In the genomic region with DNA sequence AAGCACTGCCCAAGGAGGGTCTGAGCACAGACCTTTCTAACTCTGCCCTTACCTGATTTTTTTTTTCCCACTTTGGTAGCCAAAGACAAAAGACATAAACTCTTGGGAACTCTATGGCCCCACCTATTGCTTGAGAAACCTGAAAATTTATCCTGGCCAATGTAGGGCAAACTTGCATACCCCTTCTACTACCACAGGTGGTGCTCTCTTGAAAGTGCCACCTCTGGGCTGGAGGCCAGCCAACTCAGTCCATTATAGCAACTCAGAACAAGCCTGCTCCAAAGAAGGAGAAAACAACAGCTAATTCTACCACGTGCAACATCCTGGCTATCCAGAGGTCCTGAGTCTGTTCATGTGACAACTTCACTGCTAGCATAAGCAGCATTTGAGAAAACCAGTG, we compare ENCODE assay signal across 1 cellular context.
TF ChIP-seq lines count a peak whose summit lies in the region.

No MANE protein-coding gene starts in this region.

TF ChIP-seq in H1, 55 proteins besides CTCF, POLR2A, EP300 and RAD21:
- TF ChIP-seq, protein P1, sequence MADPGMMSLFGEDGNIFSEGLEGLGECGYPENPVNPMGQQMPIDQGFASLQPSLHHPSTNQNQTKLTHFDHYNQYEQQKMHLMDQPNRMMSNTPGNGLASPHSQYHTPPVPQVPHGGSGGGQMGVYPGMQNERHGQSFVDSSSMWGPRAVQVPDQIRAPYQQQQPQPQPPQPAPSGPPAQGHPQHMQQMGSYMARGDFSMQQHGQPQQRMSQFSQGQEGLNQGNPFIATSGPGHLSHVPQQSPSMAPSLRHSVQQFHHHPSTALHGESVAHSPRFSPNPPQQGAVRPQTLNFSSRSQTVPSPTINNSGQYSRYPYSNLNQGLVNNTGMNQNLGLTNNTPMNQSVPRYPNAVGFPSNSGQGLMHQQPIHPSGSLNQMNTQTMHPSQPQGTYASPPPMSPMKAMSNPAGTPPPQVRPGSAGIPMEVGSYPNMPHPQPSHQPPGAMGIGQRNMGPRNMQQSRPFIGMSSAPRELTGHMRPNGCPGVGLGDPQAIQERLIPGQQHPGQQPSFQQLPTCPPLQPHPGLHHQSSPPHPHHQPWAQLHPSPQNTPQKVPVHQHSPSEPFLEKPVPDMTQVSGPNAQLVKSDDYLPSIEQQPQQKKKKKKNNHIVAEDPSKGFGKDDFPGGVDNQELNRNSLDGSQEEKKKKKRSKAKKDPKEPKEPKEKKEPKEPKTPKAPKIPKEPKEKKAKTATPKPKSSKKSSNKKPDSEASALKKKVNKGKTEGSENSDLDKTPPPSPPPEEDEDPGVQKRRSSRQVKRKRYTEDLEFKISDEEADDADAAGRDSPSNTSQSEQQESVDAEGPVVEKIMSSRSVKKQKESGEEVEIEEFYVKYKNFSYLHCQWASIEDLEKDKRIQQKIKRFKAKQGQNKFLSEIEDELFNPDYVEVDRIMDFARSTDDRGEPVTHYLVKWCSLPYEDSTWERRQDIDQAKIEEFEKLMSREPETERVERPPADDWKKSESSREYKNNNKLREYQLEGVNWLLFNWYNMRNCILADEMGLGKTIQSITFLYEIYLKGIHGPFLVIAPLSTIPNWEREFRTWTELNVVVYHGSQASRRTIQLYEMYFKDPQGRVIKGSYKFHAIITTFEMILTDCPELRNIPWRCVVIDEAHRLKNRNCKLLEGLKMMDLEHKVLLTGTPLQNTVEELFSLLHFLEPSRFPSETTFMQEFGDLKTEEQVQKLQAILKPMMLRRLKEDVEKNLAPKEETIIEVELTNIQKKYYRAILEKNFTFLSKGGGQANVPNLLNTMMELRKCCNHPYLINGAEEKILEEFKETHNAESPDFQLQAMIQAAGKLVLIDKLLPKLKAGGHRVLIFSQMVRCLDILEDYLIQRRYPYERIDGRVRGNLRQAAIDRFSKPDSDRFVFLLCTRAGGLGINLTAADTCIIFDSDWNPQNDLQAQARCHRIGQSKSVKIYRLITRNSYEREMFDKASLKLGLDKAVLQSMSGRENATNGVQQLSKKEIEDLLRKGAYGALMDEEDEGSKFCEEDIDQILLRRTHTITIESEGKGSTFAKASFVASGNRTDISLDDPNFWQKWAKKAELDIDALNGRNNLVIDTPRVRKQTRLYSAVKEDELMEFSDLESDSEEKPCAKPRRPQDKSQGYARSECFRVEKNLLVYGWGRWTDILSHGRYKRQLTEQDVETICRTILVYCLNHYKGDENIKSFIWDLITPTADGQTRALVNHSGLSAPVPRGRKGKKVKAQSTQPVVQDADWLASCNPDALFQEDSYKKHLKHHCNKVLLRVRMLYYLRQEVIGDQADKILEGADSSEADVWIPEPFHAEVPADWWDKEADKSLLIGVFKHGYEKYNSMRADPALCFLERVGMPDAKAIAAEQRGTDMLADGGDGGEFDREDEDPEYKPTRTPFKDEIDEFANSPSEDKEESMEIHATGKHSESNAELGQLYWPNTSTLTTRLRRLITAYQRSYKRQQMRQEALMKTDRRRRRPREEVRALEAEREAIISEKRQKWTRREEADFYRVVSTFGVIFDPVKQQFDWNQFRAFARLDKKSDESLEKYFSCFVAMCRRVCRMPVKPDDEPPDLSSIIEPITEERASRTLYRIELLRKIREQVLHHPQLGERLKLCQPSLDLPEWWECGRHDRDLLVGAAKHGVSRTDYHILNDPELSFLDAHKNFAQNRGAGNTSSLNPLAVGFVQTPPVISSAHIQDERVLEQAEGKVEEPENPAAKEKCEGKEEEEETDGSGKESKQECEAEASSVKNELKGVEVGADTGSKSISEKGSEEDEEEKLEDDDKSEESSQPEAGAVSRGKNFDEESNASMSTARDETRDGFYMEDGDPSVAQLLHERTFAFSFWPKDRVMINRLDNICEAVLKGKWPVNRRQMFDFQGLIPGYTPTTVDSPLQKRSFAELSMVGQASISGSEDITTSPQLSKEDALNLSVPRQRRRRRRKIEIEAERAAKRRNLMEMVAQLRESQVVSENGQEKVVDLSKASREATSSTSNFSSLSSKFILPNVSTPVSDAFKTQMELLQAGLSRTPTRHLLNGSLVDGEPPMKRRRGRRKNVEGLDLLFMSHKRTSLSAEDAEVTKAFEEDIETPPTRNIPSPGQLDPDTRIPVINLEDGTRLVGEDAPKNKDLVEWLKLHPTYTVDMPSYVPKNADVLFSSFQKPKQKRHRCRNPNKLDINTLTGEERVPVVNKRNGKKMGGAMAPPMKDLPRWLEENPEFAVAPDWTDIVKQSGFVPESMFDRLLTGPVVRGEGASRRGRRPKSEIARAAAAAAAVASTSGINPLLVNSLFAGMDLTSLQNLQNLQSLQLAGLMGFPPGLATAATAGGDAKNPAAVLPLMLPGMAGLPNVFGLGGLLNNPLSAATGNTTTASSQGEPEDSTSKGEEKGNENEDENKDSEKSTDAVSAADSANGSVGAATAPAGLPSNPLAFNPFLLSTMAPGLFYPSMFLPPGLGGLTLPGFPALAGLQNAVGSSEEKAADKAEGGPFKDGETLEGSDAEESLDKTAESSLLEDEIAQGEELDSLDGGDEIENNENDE (IDR thresholded peaks at IDR 0.05; ENCODE audit: insufficient replicate concordance, low read length), result no peak
- TF ChIP-seq BCL11A (IDR thresholded peaks at IDR 0.05; ENCODE audit: low read depth in 2 of 2, low read length in 2 of 2) (no peak), SIN3A (conservative IDR thresholded peaks at IDR 0.05 in 1 of 2, IDR thresholded peaks at IDR 0.05 in 1 of 2; ENCODE audit: low read depth in 1 of 2, low read length in 2 of 2) (no peak)
